ENCODE assay signal across 9 cellular contexts in genomic region chr4:67198757-67199156, GRCh38.
DNase-seq lines count a peak whose midpoint lies in the region; ATAC-seq and TF ChIP-seq lines count a peak whose summit lies in the region.
"Had no signal": no experiment of that assay in that cellular context is flagged by ENCODE, and none has a peak within 500 bp of the region (broad histone marks: within the 10 kb centered on the region; RNA-seq: fewer than 3 reads in every experiment).

No MANE protein-coding gene starts in this region.

- H3K4me3 ChIP-seq in HAP-1: no peak overlapping the region
- no peak overlapping the region for H3K4me3 ChIP-seq in OCI-LY7 (ENCODE audit: low read depth, low read length, poor library complexity, severe bottlenecking)
- H3K4me3 ChIP-seq in vagina: no peak overlapping the region
- H3K4me3 ChIP-seq in spleen: no peak overlapping the region

- no peaks in the 10 kb centered on the region for H3K4me1 Mint-ChIP-seq in Calu3 (ENCODE audit: low read depth, unreplicated experiment)

- H3K27ac ChIP-seq in OCI-LY7 (ENCODE audit: low read depth, low read length, poor library complexity, severe bottlenecking) (no peak overlapping the region), vagina (no peak overlapping the region), spleen (no peak overlapping the region)

- H3K27me3 Mint-ChIP-seq in Calu3 (ENCODE audit: unreplicated experiment): no peaks in the 10 kb centered on the region

- no peaks in the 10 kb centered on the region for H3K79me2 ChIP-seq in OCI-LY7 (ENCODE audit: insufficient read depth, low read depth, low read length)

- DNase-seq in Calu3: peak; percentile 1
- peak; percentile 35 to 65 for DNase-seq in HAP-1 (ENCODE audit: low spot score in 2 of 2)
- DNase-seq in OCI-LY7 (ENCODE audit: low spot score): peak; percentile 4
- DNase-seq in glomerular visceral epithelial cell (ENCODE audit: extremely low spot score): peak; percentile 54
- DNase-seq in vagina (ENCODE audit: extremely low spot score in 2 of 2): no peak
- DNase-seq in spleen: no peak
- DNase-seq: activated T-cell treated with anti-CD3 and anti-CD28 coated beads, Interleukin-2, amount 50 U/mL, for 72 hours had no signal

- in situ Hi-C loops in HAP-1 (cut with MboI; ENCODE audit: low sequenced_read_pairs): no loop called here

- no peaks in the 10 kb centered on the region for H3K9me2 ChIP-seq in OCI-LY7 (ENCODE audit: insufficient read depth, low read length)

- no peak for ATAC-seq in HG02571 (IDR thresholded peaks at IDR 0.05; ENCODE audit: unreplicated experiment)
- ATAC-seq in HG02623 (IDR thresholded peaks at IDR 0.05; ENCODE audit: unreplicated experiment): no peak
- ATAC-seq: activated T-cell treated with anti-CD3 and anti-CD28 coated beads, Interleukin-2, amount 50 U/mL, for 72 hours had no signal

- H3K27ac Mint-ChIP-seq in Calu3 (ENCODE audit: unreplicated experiment): no peak overlapping the region
- H3K27ac Mint-ChIP-seq: activated T-cell treated with anti-CD3 and anti-CD28 coated beads, Interleukin-2, amount 50 U/mL, for 72 hours had no signal

- H3K4me2 ChIP-seq in OCI-LY7 (ENCODE audit: low read length): no peak overlapping the region

- no peaks in the 10 kb centered on the region for H3K36me3 Mint-ChIP-seq in Calu3 (ENCODE audit: insufficient read depth, unreplicated experiment)

- H3K9me3 Mint-ChIP-seq in Calu3 (ENCODE audit: low read depth, unreplicated experiment): no peaks in the 10 kb centered on the region
- H3K9me3 Mint-ChIP-seq: activated T-cell treated with anti-CD3 and anti-CD28 coated beads, Interleukin-2, amount 50 U/mL, for 72 hours had no signal

- CTCF ChIA-PET in Calu3 (lab: Charles Lee): no interaction called here
- CTCF ChIA-PET in OCI-LY7 (lab: Charles Lee; ENCODE audit: unreplicated experiment): no interaction called here

- POLR2A ChIA-PET in OCI-LY7 (lab: Charles Lee): no interaction called here

- no peak overlapping the region for H3K4me3 Mint-ChIP-seq in Calu3 (ENCODE audit: low read depth, unreplicated experiment)
- H3K4me3 Mint-ChIP-seq: activated T-cell treated with anti-CD3 and anti-CD28 coated beads, Interleukin-2, amount 50 U/mL, for 72 hours had no signal

- intact Hi-C loops in Calu3 (cut with micrococcal nuclease; ENCODE audit: unreplicated experiment): loop anchor here (10.0 kb wide), 1 partner anchor 224 kb away; no protein-coding TSS in a partner anchor
- intact Hi-C loops in OCI-LY7 (cut with micrococcal nuclease; ENCODE audit: unreplicated experiment): no loop called here
- intact Hi-C loops in vagina (cut with DNase I): no loop called here
- intact Hi-C loops in spleen (cut with DNase I; ENCODE audit: low total_unique reads): no loop called here

- H3K36me3 ChIP-seq in HAP-1 (replicated peaks) (no peaks in the 10 kb centered on the region), OCI-LY7 (ENCODE audit: insufficient read depth, low read length) (no peaks in the 10 kb centered on the region), vagina (no peaks in the 10 kb centered on the region), spleen (no peaks in the 10 kb centered on the region)

- no peak overlapping the region for H2AFZ ChIP-seq in OCI-LY7 (ENCODE audit: low read length)

- TF ChIP-seq CTCF in Calu3 (IDR thresholded peaks at IDR 0.05; ENCODE audit: unreplicated experiment): no peak
- TF ChIP-seq CTCF in OCI-LY7 (conservative IDR thresholded peaks at IDR 0.05; ENCODE audit: low read length): peak; percentile 55
- TF ChIP-seq CTCF in vagina (IDR thresholded peaks at IDR 0.05): no peak
- no peak for TF ChIP-seq CTCF in spleen (IDR thresholded peaks at IDR 0.05 in 8 of 11, conservative IDR thresholded peaks at IDR 0.05 in 3 of 11)

- H3K27me3 ChIP-seq in HAP-1 (ENCODE audit: low read depth) (no peaks in the 10 kb centered on the region), vagina (no peaks in the 10 kb centered on the region), spleen (replicated peaks in 1 of 7) (peaks cover 0 to 8% (median 0%) of the 10 kb centered on the region in 7 donors)

- H4K20me1 ChIP-seq in OCI-LY7 (ENCODE audit: insufficient read depth, low read length): no peaks in the 10 kb centered on the region

- H3K9me3 ChIP-seq in HAP-1: no peaks in the 10 kb centered on the region
- no peaks in the 10 kb centered on the region for H3K9me3 ChIP-seq in OCI-LY7 (ENCODE audit: low read length)
- no peaks in the 10 kb centered on the region for H3K9me3 ChIP-seq in vagina
- H3K9me3 ChIP-seq in spleen: no peaks in the 10 kb centered on the region

- H3K4me1 ChIP-seq in HAP-1 (no peaks in the 10 kb centered on the region), OCI-LY7 (ENCODE audit: insufficient read depth, low read length, poor library complexity, severe bottlenecking) (no peaks in the 10 kb centered on the region), vagina (no peaks in the 10 kb centered on the region), spleen (no peaks in the 10 kb centered on the region)

- WGBS in spleen, 5 donors: 18 to 37% (median 31%) methylated on average over 2 of the region's 2 CpGs

- BruUV-seq in Calu3 (replicated peaks; lab: Mats Ljungman, UMichigan) (no TSS peak), OCI-LY7 (replicated peaks; lab: Mats Ljungman, UMichigan) (no TSS peak)

- TF ChIP-seq POLR2A in vagina (IDR thresholded peaks at IDR 0.05): no peak
- TF ChIP-seq POLR2A in spleen (IDR thresholded peaks at IDR 0.05): no peak

Comparison
In these comparisons a context has a peak if more than half of its experiments do, and no peak if none do; other contexts are left out.
1. DNase-seq: peak in Calu3 (single experiment), HAP-1 (2 of 2), OCI-LY7 (single experiment) and glomerular visceral epithelial cell (single experiment); none in vagina (0 of 2) and spleen (single experiment).